8 cellular contexts compared by ENCODE assay signal in genomic region chr2:39469807-39470206, GRCh38. TPM values are rescaled to one million over a fixed set of nuclear protein-coding genes. Genes with fewer than 3 reads are reported as not detected.
DNase-seq lines count a peak whose midpoint lies in the region; ATAC-seq and TF ChIP-seq lines count a peak whose summit lies in the region.

No MANE protein-coding gene starts in this region.

- H3K14ac ChIP-seq in mesenchymal stem cell (ENCODE audit: low read length in 2 of 2): no peak overlapping the region

- TF ChIP-seq CTCF in brain microvascular endothelial cell (IDR thresholded peaks at IDR 0.05; ENCODE audit: low read depth, low read length, missing control alignments): no peak

- H2BK12ac ChIP-seq in mesenchymal stem cell (ENCODE audit: low read length in 2 of 2): no peak overlapping the region

- peak overlapping the region; percentile 19 for H2AK5ac ChIP-seq in mesenchymal stem cell (ENCODE audit: low read length, severe bottlenecking)

- H3K18ac ChIP-seq in mesenchymal stem cell (ENCODE audit: low read depth in 1 of 2, low read length in 2 of 2): peak overlapping the region in 1 of 2 experiments; percentile 16

- DNase-seq in GM03348 (ENCODE audit: low spot score) (peak; percentile 64), brain microvascular endothelial cell (peak; percentile 66), mesenchymal stem cell (peak; percentile 59), NCI-H2171 (lab: John Stamatoyannopoulos, UW) (no peak), NCI-H1092 (lab: John Stamatoyannopoulos, UW) (no peak)
- DNase-seq in activated CD4-positive, alpha-beta T cell treated with anti-CD3 and anti-CD28 coated beads for 4 hours: no peak

- H4K91ac ChIP-seq in mesenchymal stem cell (ENCODE audit: low read length): peak overlapping the region; percentile 3

- ATAC-seq in GM21367 (IDR thresholded peaks at IDR 0.05; ENCODE audit: unreplicated experiment) (peak; percentile 77), HG03520 (IDR thresholded peaks at IDR 0.05; ENCODE audit: unreplicated experiment) (peak; percentile 69)

- H3K4me2 ChIP-seq in mesenchymal stem cell (ENCODE audit: low read length, poor library complexity, severe bottlenecking): no peak overlapping the region

- H2BK5ac ChIP-seq in mesenchymal stem cell (ENCODE audit: low read depth, low read length, poor library complexity, severe bottlenecking): peak overlapping the region; percentile 60

- H2BK15ac ChIP-seq in mesenchymal stem cell (ENCODE audit: low read depth, poor library complexity, severe bottlenecking): no peak overlapping the region

- no peaks in the 10 kb centered on the region for H3K36me3 ChIP-seq in brain microvascular endothelial cell (replicated peaks)
- peaks cover 0 to 2% of the 10 kb centered on the region in 2 experiments for H3K36me3 ChIP-seq in mesenchymal stem cell (ENCODE audit: control insufficient read depth in 1 of 2, insufficient read depth in 2 of 2, low read depth in 1 of 2, low read length in 2 of 2)

- H3K23ac ChIP-seq in mesenchymal stem cell (ENCODE audit: low read length in 2 of 2): no peak overlapping the region

- peak overlapping the region; percentile 57 for H3K9ac ChIP-seq in mesenchymal stem cell (ENCODE audit: low read length)

- no peaks in the 10 kb centered on the region for H3K9me3 ChIP-seq in mesenchymal stem cell (ENCODE audit: control insufficient read depth, low read length)

- no peak overlapping the region for H2BK120ac ChIP-seq in mesenchymal stem cell (ENCODE audit: low read depth, low read length)

- in situ Hi-C loops in brain microvascular endothelial cell (cut with HindIII; ENCODE audit: low pct_ligation_motif_present, low sequenced_read_pairs): no loop called here

- no peaks in the 10 kb centered on the region for H3K27me3 ChIP-seq in brain microvascular endothelial cell (replicated peaks)
- no peaks in the 10 kb centered on the region for H3K27me3 ChIP-seq in mesenchymal stem cell (ENCODE audit: control insufficient read depth in 1 of 2, insufficient read depth in 1 of 2, low read length in 2 of 2)

- H3K79me1 ChIP-seq in mesenchymal stem cell (replicated peaks; ENCODE audit: low read length, poor library complexity, severe bottlenecking): no peaks in the 10 kb centered on the region

- H3K27ac ChIP-seq in brain microvascular endothelial cell (peak overlapping the region; percentile 0), mesenchymal stem cell (ENCODE audit: low read length, poor library complexity, severe bottlenecking) (peak overlapping the region; percentile 81)

- no peak overlapping the region for H4K8ac ChIP-seq in mesenchymal stem cell (ENCODE audit: low read length)

- H3K4me3 ChIP-seq in brain microvascular endothelial cell (ENCODE audit: low read depth, low read length) (no peak overlapping the region), mesenchymal stem cell (ENCODE audit: insufficient read depth in 1 of 2, low read depth in 1 of 2, low read length in 2 of 2) (peak overlapping the region in 1 of 2 experiments; percentile 27)

- H3K4ac ChIP-seq in mesenchymal stem cell (ENCODE audit: low read depth in 1 of 2, low read length in 2 of 2): no peak overlapping the region

- no peak overlapping the region for H2AFZ ChIP-seq in mesenchymal stem cell (ENCODE audit: low read depth, low read length)

- H3K4me1 ChIP-seq in mesenchymal stem cell (ENCODE audit: control insufficient read depth, insufficient read depth, low read depth, low read length): peaks cover 2% of the 10 kb centered on the region

- 50% methylated on average over 3 of the region's 3 CpGs for WGBS in mesenchymal stem cell

RNA-seq across cellular contexts. Expression of gene MAP4K3, which starts 32.7 kb away (rescaled TPM):
- polyA plus RNA-seq in mesenchymal stem cell (2013, experiment 1 of 2): 31.1 TPM
- 32.2 TPM for polyA plus RNA-seq in mesenchymal stem cell (2013, experiment 2 of 2)

Comparison
In these comparisons a context has a peak if more than half of its experiments do, and no peak if none do; other contexts are left out.
1. DNase-seq: peak in GM03348 (single experiment), brain microvascular endothelial cell (single experiment) and mesenchymal stem cell (single experiment); none in NCI-H2171 (single experiment), NCI-H1092 (single experiment) and activated CD4-positive, alpha-beta T cell treated with anti-CD3 and anti-CD28 coated beads for 4 hours (0 of 2).